13 cellular contexts compared by ENCODE assay signal in genomic region chr9:98584059-98584458, GRCh38.
DNase-seq lines count a peak whose midpoint lies in the region; ATAC-seq and TF ChIP-seq lines count a peak whose summit lies in the region.
"Had no signal": no experiment of that assay in that cellular context is flagged by ENCODE, and none has a peak within 500 bp of the region (broad histone marks: within the 10 kb centered on the region; RNA-seq: fewer than 3 reads in every experiment).

No MANE protein-coding gene starts in this region.

- TF ChIP-seq CTCF in activated CD8-positive, alpha-beta T cell treated with anti-CD3 and anti-CD28 coated beads for 36 hours (IDR thresholded peaks at IDR 0.05): no peak
- TF ChIP-seq CTCF in GM23338 (conservative IDR thresholded peaks at IDR 0.05; ENCODE audit: low read depth in 2 of 2): no peak

- CTCF ChIA-PET in activated CD8-positive, alpha-beta T cell treated with anti-CD3 and anti-CD28 coated beads for 36 hours (lab: Charles Lee): interaction anchor here (1.0 kb wide), 1 partner anchor 9 kb away, joined by 3 read pairs; no protein-coding TSS in a partner anchor
- CTCF ChIA-PET in activated naive CD4-positive, alpha-beta T cell treated with anti-CD3 and anti-CD28 coated beads for 36 hours (lab: Charles Lee): interaction anchor here (1.1 kb wide), 1 partner anchor 70 kb away, joined by 3 read pairs; no protein-coding TSS in a partner anchor

- peaks cover 34% of the 10 kb centered on the region for H3K27me3 Mint-ChIP-seq in activated CD8-positive, alpha-beta T cell treated with anti-CD3 and anti-CD28 coated beads for 36 hours
- H3K27me3 Mint-ChIP-seq in GM23338 (ENCODE audit: insufficient read depth, low read depth, poor library complexity): peaks cover 4% of the 10 kb centered on the region
- H3K27me3 Mint-ChIP-seq in activated naive CD4-positive, alpha-beta T cell treated with anti-CD3 and anti-CD28 coated beads for 36 hours (ENCODE audit: low read depth): peaks cover 10% of the 10 kb centered on the region

- no peaks in the 10 kb centered on the region for H3K9me2 ChIP-seq in GM23338 (ENCODE audit: insufficient read depth)

- H3K27ac Mint-ChIP-seq in activated CD8-positive, alpha-beta T cell treated with anti-CD3 and anti-CD28 coated beads for 36 hours: no peak overlapping the region
- no peak overlapping the region for H3K27ac Mint-ChIP-seq in GM23338
- no peak overlapping the region for H3K27ac Mint-ChIP-seq in activated naive CD4-positive, alpha-beta T cell treated with anti-CD3 and anti-CD28 coated beads for 36 hours

- no peak overlapping the region for H3K4me3 ChIP-seq in GM23338
- H3K4me3 ChIP-seq: esophagus squamous epithelium had no signal

- H3K4me1 Mint-ChIP-seq in activated CD8-positive, alpha-beta T cell treated with anti-CD3 and anti-CD28 coated beads for 36 hours (ENCODE audit: low read depth): no peaks in the 10 kb centered on the region
- H3K4me1 Mint-ChIP-seq in GM23338: no peaks in the 10 kb centered on the region
- H3K4me1 Mint-ChIP-seq in activated naive CD4-positive, alpha-beta T cell treated with anti-CD3 and anti-CD28 coated beads for 36 hours (ENCODE audit: low read depth): no peaks in the 10 kb centered on the region
- H3K4me1 Mint-ChIP-seq: H9 had no signal

- H3K9me3 Mint-ChIP-seq in activated CD8-positive, alpha-beta T cell treated with anti-CD3 and anti-CD28 coated beads for 36 hours: no peaks in the 10 kb centered on the region
- H3K9me3 Mint-ChIP-seq in GM23338: no peaks in the 10 kb centered on the region
- no peaks in the 10 kb centered on the region for H3K9me3 Mint-ChIP-seq in activated naive CD4-positive, alpha-beta T cell treated with anti-CD3 and anti-CD28 coated beads for 36 hours
- H3K9me3 Mint-ChIP-seq: H9 had no signal

- no peaks in the 10 kb centered on the region for H3F3A ChIP-seq in GM23338 (replicated peaks; ENCODE audit: low read depth)

- intact Hi-C loops in activated CD8-positive, alpha-beta T cell treated with anti-CD3 and anti-CD28 coated beads for 36 hours (cut with micrococcal nuclease): no loop called here
- intact Hi-C loops in activated naive CD4-positive, alpha-beta T cell treated with anti-CD3 and anti-CD28 coated beads for 36 hours (cut with micrococcal nuclease): no loop called here

- no peaks in the 10 kb centered on the region for H3K79me2 ChIP-seq in GM23338 (replicated peaks; ENCODE audit: insufficient read depth)

- no peak overlapping the region for H2AFZ ChIP-seq in GM23338

- no peak overlapping the region for H3K4me3 Mint-ChIP-seq in activated CD8-positive, alpha-beta T cell treated with anti-CD3 and anti-CD28 coated beads for 36 hours
- no peak overlapping the region for H3K4me3 Mint-ChIP-seq in GM23338
- H3K4me3 Mint-ChIP-seq in activated naive CD4-positive, alpha-beta T cell treated with anti-CD3 and anti-CD28 coated beads for 36 hours: no peak overlapping the region
- H3K4me3 Mint-ChIP-seq: H9 had no signal

- no peak overlapping the region for H3K27ac ChIP-seq in GM23338 (ENCODE audit: low read depth)
- H3K27ac ChIP-seq: esophagus squamous epithelium had no signal

- H3K36me3 ChIP-seq in GM23338 (ENCODE audit: insufficient read depth): no peaks in the 10 kb centered on the region
- H3K36me3 ChIP-seq: esophagus squamous epithelium had no signal

- peak; percentile 87 for ATAC-seq in GM18861 (IDR thresholded peaks at IDR 0.05; ENCODE audit: unreplicated experiment)
- ATAC-seq in HG03108 (IDR thresholded peaks at IDR 0.05; ENCODE audit: unreplicated experiment): peak; percentile 66
- peak; percentile 45 for ATAC-seq in activated CD8-positive, alpha-beta T cell treated with anti-CD3 and anti-CD28 coated beads for 36 hours
- ATAC-seq in HG03135 (IDR thresholded peaks at IDR 0.05; ENCODE audit: unreplicated experiment): no peak
- no peak for ATAC-seq in GM23338
- ATAC-seq: PC-3 had no signal

- no peak overlapping the region for H3K4me2 ChIP-seq in GM23338

- H3K36me3 Mint-ChIP-seq in activated CD8-positive, alpha-beta T cell treated with anti-CD3 and anti-CD28 coated beads for 36 hours (ENCODE audit: low read depth): no peaks in the 10 kb centered on the region
- H3K36me3 Mint-ChIP-seq in GM23338 (ENCODE audit: low read depth): no peaks in the 10 kb centered on the region
- H3K36me3 Mint-ChIP-seq in activated naive CD4-positive, alpha-beta T cell treated with anti-CD3 and anti-CD28 coated beads for 36 hours (ENCODE audit: low read depth): no peaks in the 10 kb centered on the region

- DNase-seq in DMS53 (lab: John Stamatoyannopoulos, UW) (peak; percentile 17), GM23338 (ENCODE audit: low spot score) (no peak), ureter (ENCODE audit: low spot score) (no peak)
- DNase-seq in activated CD8-positive, alpha-beta T cell treated with anti-CD3 and anti-CD28 coated beads for 36 hours: peak; percentile 50
- DNase-seq in activated naive CD4-positive, alpha-beta T cell treated with anti-CD3 and anti-CD28 coated beads for 36 hours: no peak
- DNase-seq: activated naive CD4-positive, alpha-beta T cell treated with anti-CD3 and anti-CD28 coated beads, Interleukin-2, amount 50 U/mL, for 16 hours; esophagus squamous epithelium; H9; Karpas-422; PC-3 had no signal

- H4K20me1 ChIP-seq in GM23338 (replicated peaks; ENCODE audit: insufficient read depth): no peaks in the 10 kb centered on the region

- H3K27me3 ChIP-seq in GM23338 (ENCODE audit: insufficient read depth): no peaks in the 10 kb centered on the region

- H3K4me1 ChIP-seq in GM23338 (ENCODE audit: insufficient read depth): no peaks in the 10 kb centered on the region
- H3K4me1 ChIP-seq: esophagus squamous epithelium had no signal

- POLR2A ChIA-PET in activated CD8-positive, alpha-beta T cell treated with anti-CD3 and anti-CD28 coated beads for 36 hours (lab: Charles Lee): interaction anchor here (0.5 kb wide), 1 partner anchor 141 kb away, joined by 3 read pairs; no protein-coding TSS in a partner anchor

TF ChIP-seq in GM23338, 12 proteins besides CTCF, POLR2A, EP300 and RAD21 (continues in another document):
- TF ChIP-seq ZNF331 (CRISPR knock-in tag; IDR thresholded peaks at IDR 0.05; ENCODE audit: low read depth) (no peak), EZH2 (IDR thresholded peaks at IDR 0.05; ENCODE audit: low read depth, unreplicated experiment) (no peak), ETS1 (IDR thresholded peaks at IDR 0.05) (no peak), JUNB (IDR thresholded peaks at IDR 0.05; ENCODE audit: unreplicated experiment) (no peak), EZH2phosphoT487 (IDR thresholded peaks at IDR 0.05; ENCODE audit: unreplicated experiment) (no peak), STAT1 (IDR thresholded peaks at IDR 0.05; ENCODE audit: unreplicated experiment) (no peak), CREB1 (CRISPR knock-in tag; IDR thresholded peaks at IDR 0.05; ENCODE audit: low read depth) (no peak), REST (IDR thresholded peaks at IDR 0.05; ENCODE audit: unreplicated experiment) (no peak), ZNF114 (CRISPR knock-in tag; IDR thresholded peaks at IDR 0.05) (no peak)

Comparison
In these comparisons a context has a peak if more than half of its experiments do, and no peak if none do; other contexts are left out.
1. DNase-seq: peak in DMS53 (single experiment) and activated CD8-positive, alpha-beta T cell treated with anti-CD3 and anti-CD28 coated beads for 36 hours (single experiment); none in GM23338 (single experiment), activated naive CD4-positive, alpha-beta T cell treated with anti-CD3 and anti-CD28 coated beads for 36 hours (single experiment) and ureter (single experiment).
2. ATAC-seq: peak in GM18861 (single experiment), HG03108 (single experiment) and activated CD8-positive, alpha-beta T cell treated with anti-CD3 and anti-CD28 coated beads for 36 hours (single experiment); none in HG03135 (single experiment) and GM23338 (single experiment).